In the genomic region with DNA sequence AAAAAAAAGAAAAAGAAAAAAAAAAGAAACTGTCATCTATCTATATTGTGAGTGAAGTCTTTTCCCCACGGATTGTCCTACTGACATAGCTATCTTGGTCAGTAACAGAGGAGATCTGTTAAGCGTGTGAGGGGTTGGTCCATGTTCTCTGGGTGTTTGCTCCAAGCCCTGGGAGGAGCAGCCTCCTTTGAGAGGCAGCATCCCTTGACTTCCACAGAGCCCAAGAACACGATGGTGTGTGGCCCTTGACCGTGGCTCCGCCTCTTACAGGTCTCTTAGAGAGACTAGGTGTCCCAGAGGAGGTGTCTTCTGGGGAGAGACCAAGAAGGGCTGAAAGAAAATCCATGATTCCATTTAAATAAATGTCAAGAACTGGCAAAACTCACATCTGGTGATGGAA, we compare ENCODE assay signal across 22 cellular contexts.
"Had no signal": no experiment of that assay in that cellular context is flagged by ENCODE, and none has a peak within 500 bp of the region (broad histone marks: within the 10 kb centered on the region; RNA-seq: fewer than 3 reads in every experiment).

No MANE protein-coding gene starts in this region.

- DNase-seq: activated CD4-positive, alpha-beta memory T cell treated with anti-CD3 and anti-CD28 coated beads for 36 hours; activated CD4-positive, alpha-beta T cell treated with anti-CD3 and anti-CD28 coated beads, Interleukin-2, amount 10 ng/mL, durations not matched to agents 7 days and 5 days; activated CD4-positive, CD25-positive, alpha-beta regulatory T cell treated with anti-CD3 and anti-CD28 coated beads, Interleukin-2, amount 50 U/mL, for 72 hours; activated CD8-positive, alpha-beta memory T cell treated with anti-CD3 and anti-CD28 coated beads, Interleukin-2, amount 50 U/mL, for 4 hours; activated naive CD4-positive, alpha-beta T cell treated with anti-CD3 and anti-CD28 coated beads, Interleukin-2, amount 50 U/mL, for 16 hours; activated naive CD8-positive, alpha-beta T cell treated with anti-CD3 and anti-CD28 coated beads, Interleukin-2, amount 10 ng/mL, durations not matched to agents 7 days and 5 days; activated T-cell treated with anti-CD3 and anti-CD28 coated beads, Interleukin-2, amount 50 U/mL, for 72 hours; adrenal gland; anterior cingulate cortex; NCI-H1092; NCI-H1417 treated with DMSO at 0.1 percent for 48 hours; NCI-H1694; NCI-H2029; NCI-H2107; NCI-H2171 treated with DMSO at 0.1 percent for 48 hours; NCI-H226; NCI-H526 treated with DMSO at 0.1 percent for 48 hours; NK-92 treated with Interleukin-12 subunit alpha and Interleukin-12 subunit beta, amount 100 ng/mL, for 24 hours; SHP77 treated with DMSO at 0.1 percent for 48 hours had no signal

- H3K27ac ChIP-seq: adrenal gland, KMS-11 had no signal

- H3K27ac Mint-ChIP-seq: activated CD4-positive, alpha-beta memory T cell treated with anti-CD3 and anti-CD28 coated beads for 36 hours; activated CD4-positive, alpha-beta T cell treated with anti-CD3 and anti-CD28 coated beads, Interleukin-2, amount 10 ng/mL, durations not matched to agents 7 days and 5 days; activated naive CD8-positive, alpha-beta T cell treated with anti-CD3 and anti-CD28 coated beads, Interleukin-2, amount 10 ng/mL, durations not matched to agents 7 days and 5 days; activated T-cell treated with anti-CD3 and anti-CD28 coated beads, Interleukin-2, amount 50 U/mL, for 72 hours; T-helper 1 cell treated with Interleukin-12 subunit alpha and Interleukin-12 subunit beta and Interleukin-4 antibody, amounts not matched to agents 30 μg/mL and 1 μg/mL, for 36 hours; WTC11 had no signal

- H3K4me3 ChIP-seq: adrenal gland had no signal

- H3K9me3 ChIP-seq: adrenal gland had no signal

- H3K36me3 Mint-ChIP-seq: WTC11 had no signal

- H3K36me3 ChIP-seq: adrenal gland had no signal

- H3K27me3 ChIP-seq: adrenal gland had no signal

- H3K4me3 Mint-ChIP-seq: activated CD4-positive, alpha-beta memory T cell treated with anti-CD3 and anti-CD28 coated beads for 36 hours; activated CD4-positive, alpha-beta T cell treated with anti-CD3 and anti-CD28 coated beads, Interleukin-2, amount 10 ng/mL, durations not matched to agents 7 days and 5 days; activated naive CD8-positive, alpha-beta T cell treated with anti-CD3 and anti-CD28 coated beads, Interleukin-2, amount 10 ng/mL, durations not matched to agents 7 days and 5 days; activated T-cell treated with anti-CD3 and anti-CD28 coated beads, Interleukin-2, amount 50 U/mL, for 72 hours; T-helper 1 cell treated with Interleukin-12 subunit alpha and Interleukin-12 subunit beta and Interleukin-4 antibody, amounts not matched to agents 30 μg/mL and 1 μg/mL, for 36 hours; WTC11 had no signal

- ATAC-seq: activated T-cell treated with anti-CD3 and anti-CD28 coated beads, Interleukin-2, amount 50 U/mL, for 72 hours; WTC11 had no signal

- H3K4me1 Mint-ChIP-seq: WTC11 had no signal

- H3K4me1 ChIP-seq: adrenal gland had no signal
